In genomic region chr13:48446454-48446853, GRCh38 we compare ENCODE assay signal across 12 cellular contexts. TPM values are rescaled to one million over a fixed set of nuclear protein-coding genes. Genes with fewer than 3 reads are reported as not detected.
DNase-seq lines count a peak whose midpoint lies in the region; ATAC-seq, FAIRE-seq and TF ChIP-seq lines count a peak whose summit lies in the region.
"Had no signal": no experiment of that assay in that cellular context is flagged by ENCODE, and none has a peak within 500 bp of the region (broad histone marks: within the 10 kb centered on the region; RNA-seq: fewer than 3 reads in every experiment).

No MANE protein-coding gene starts in this region.

- H3K27ac ChIP-seq in K562 (ENCODE audit: extremely low read depth, low read depth, low read length) (no peak overlapping the region), lung (ENCODE audit: low read depth in 1 of 2, low read length in 1 of 2) (peak overlapping the region in 1 of 2 donors; percentile 29)
- H3K27ac ChIP-seq: lower lobe of right lung, SJSA1 had no signal

- peak; percentile 51 for DNase-seq in COLO829 (ENCODE audit: low spot score)
- peak; percentile 65 to 66 for DNase-seq in Kasumi-1 (lab: John Stamatoyannopoulos, UW)
- DNase-seq in K562 (ENCODE audit: extremely low read depth in 1 of 4, low spot score in 3 of 4) = no peak
- DNase-seq in lung (ENCODE audit: low spot score) = no peak
- no peak for DNase-seq in NCI-H2029 treated with DMSO at 0.1 percent for 48 hours (lab: John Stamatoyannopoulos, UW)
- no peak for DNase-seq in left colon
- no peak for DNase-seq in activated gamma-delta T cell treated with Interleukin-2 at 50 U/mL for 16 hours
- DNase-seq: activated CD4-positive, alpha-beta memory T cell treated with anti-CD3 and anti-CD28 coated beads, Interleukin-2, amount 10 ng/mL, durations not matched to agents 7 days and 5 days; lower lobe of right lung; NCI-H345 had no signal

- TF ChIP-seq CTCF in K562 (IDR thresholded peaks at IDR 0.05 in 2 of 3, conservative IDR thresholded peaks at IDR 0.05 in 1 of 3; ENCODE audit: insufficient read depth in 2 of 3, low read depth in 1 of 3, low read length in 3 of 3) (no peak), lung (IDR thresholded peaks at IDR 0.05; ENCODE audit: control extremely low read depth, extremely low read depth) (no peak)

- BruUV-seq in K562 (replicated peaks; lab: Mats Ljungman, UMichigan) = no TSS peak

- no peak for TF ChIP-seq RAD21 in K562 (CRISPR knock-in tag; conservative IDR thresholded peaks at IDR 0.05 in 1 of 2, IDR thresholded peaks at IDR 0.05 in 1 of 2)

- H3K79me2 ChIP-seq in K562 (ENCODE audit: control insufficient read depth, insufficient read depth, low read length) = no peaks in the 10 kb centered on the region

- no peak overlapping the region for H3K4me2 ChIP-seq in K562 (ENCODE audit: insufficient read depth, low read length)

- intact Hi-C loops in K562 (cut with micrococcal nuclease) (no loop called here), left colon (cut with DNase I, micrococcal nuclease) (no loop called here)

- no peak for TF ChIP-seq EP300 in K562 (IDR thresholded peaks at IDR 0.05; ENCODE audit: low read length)

- H4K20me1 ChIP-seq in K562 (replicated peaks; ENCODE audit: control insufficient read depth, insufficient read depth, low read length) = no peaks in the 10 kb centered on the region

- 75% methylated on average over 1 of the region's 1 CpG for WGBS in K562 (ENCODE audit: insufficient coverage, low coverage, missing lambda C conversion rate)
- 94 to 99% methylated on average over 1 of the region's 1 CpG for WGBS in lung, 2 donors

- CTCF ChIA-PET in K562 (lab: Yijun Ruan, JAX; ENCODE audit: low intra/inter-chr PET ratio) = no interaction called here

- H3K36me3 ChIP-seq in K562 (ENCODE audit: control insufficient read depth, insufficient read depth, low read length) (no peaks in the 10 kb centered on the region), lung (ENCODE audit: control insufficient read depth in 2 of 2, insufficient read depth in 2 of 2, low read length in 2 of 2) (no peaks in the 10 kb centered on the region)
- H3K36me3 ChIP-seq: lower lobe of right lung had no signal

- TF ChIP-seq POLR2A in K562 (conservative IDR thresholded peaks at IDR 0.05) = no peak

- POLR2A ChIA-PET in K562 (lab: Yijun Ruan, JAX) = no interaction called here

- no peak overlapping the region for H3K9ac ChIP-seq in K562 (ENCODE audit: insufficient read depth in 1 of 2, low read depth in 2 of 2, low read length in 2 of 2)

- H3K4me3 ChIP-seq in K562 (no peak overlapping the region), lung (no peak overlapping the region)
- H3K4me3 ChIP-seq: lower lobe of right lung, SJSA1 had no signal

- no peaks in the 10 kb centered on the region for H3K9me3 ChIP-seq in K562 (replicated peaks; ENCODE audit: control insufficient read depth, insufficient read depth, low read depth, low read length)
- H3K9me3 ChIP-seq in lung (ENCODE audit: control insufficient read depth in 2 of 2, insufficient read depth in 1 of 2, low read length in 1 of 2) = no peaks in the 10 kb centered on the region

- in situ Hi-C loops in K562 (cut with MboI) = no loop called here

- ATAC-seq in K562 (no peak), lung (ENCODE audit: insufficient read depth, low FRiP score) (peak; percentile 77), GM18867 (IDR thresholded peaks at IDR 0.05; ENCODE audit: unreplicated experiment) (no peak), left colon (no peak)

- no peak for FAIRE-seq in K562 (lab: Jason Lieb, UNC)

- no peaks in the 10 kb centered on the region for H3K9me1 ChIP-seq in K562 (ENCODE audit: control insufficient read depth, insufficient read depth, low read length)

- no peak overlapping the region for H2AFZ ChIP-seq in K562 (ENCODE audit: low read depth, low read length)

- H3K27me3 ChIP-seq in K562 (ENCODE audit: control insufficient read depth in 2 of 2, insufficient read depth in 2 of 2, low read length in 2 of 2) = no peaks in the 10 kb centered on the region
- H3K27me3 ChIP-seq in lung (ENCODE audit: control insufficient read depth, insufficient read depth) = no peaks in the 10 kb centered on the region
- H3K27me3 ChIP-seq: SJSA1 had no signal

- H3K4me1 ChIP-seq in K562 (replicated peaks in 1 of 2; ENCODE audit: control insufficient read depth in 2 of 2, insufficient read depth in 2 of 2, low read length in 2 of 2) = no peaks in the 10 kb centered on the region
- peaks cover 0 to 6% of the 10 kb centered on the region in 2 donors for H3K4me1 ChIP-seq in lung (ENCODE audit: control insufficient read depth in 2 of 2, insufficient read depth in 2 of 2, low read length in 2 of 2)

TF ChIP-seq in K562, 482 proteins besides CTCF, POLR2A, EP300 and RAD21:
- TF ChIP-seq ZNF121 (CRISPR knock-in tag; conservative IDR thresholded peaks at IDR 0.05) = no peak
- TF ChIP-seq FOSL1 (tag; conservative IDR thresholded peaks at IDR 0.05) = 0 out of 2 replicates have a peak, but pooled peaks have one; percentile 14
TF ChIP-seq in K562: peak in this region for 1.

RNA-seq across cellular contexts. Expression of gene LPAR6, which starts 33.5 kb away (rescaled TPM):
- not detected in 2 replicates for total RNA-seq in K562 (2011; cell fraction: chromatin; rRNA removed; ENCODE audit: low replicate concordance)
- not detected in 2 replicates for total RNA-seq in K562 (2011; cell fraction: nucleolus; rRNA removed)
- not detected in 2 replicates for total RNA-seq in K562 (2011; cell fraction: nucleoplasm; rRNA removed)
- not detected in 2 replicates for total RNA-seq in K562 (2014; rRNA removed)
- not detected in 2 replicates for total RNA-seq in K562 (2014; rRNA removed; fragmentation: Illumina TruSeq; extraction: Trizol)
- total RNA-seq in K562 (2015; rRNA removed; fragmentation: Illumina TruSeq; extraction: Trizol) = 0.11 TPM in 1 of 2 replicates, not detected in the other
- total RNA-seq in K562 (2021) = not detected in 2 replicates
- 0.05 and 0.10 TPM in 2 replicates for polyA plus RNA-seq in K562 (2011; rRNA removed)
- polyA plus RNA-seq in K562 (2011; cell fraction: cytosol; rRNA removed) = not detected in 2 replicates
- polyA plus RNA-seq in K562 (2011; cell fraction: nucleus; rRNA removed) = not detected in 2 replicates
- polyA plus RNA-seq in K562 (2012) = 0.13 and 0.48 TPM in 2 replicates
- polyA plus RNA-seq in K562 (2014; fragmentation: Illumina TruSeq; extraction: Trizol) = not detected in 2 replicates
- polyA plus RNA-seq in K562 (2014; fragmentation: Nextera tagmentation; extraction: Ambion mirVana) = under 1 TPM; 0.04 to 0.14 TPM
- polyA plus RNA-seq in K562 (2014; rRNA removed) = 0.22 TPM in 1 of 2 replicates, not detected in the other
- polyA minus RNA-seq in K562 (2011; rRNA and poly(A)+ RNA removed) = not detected in 2 replicates
- not detected in 2 replicates for polyA minus RNA-seq in K562 (2011; cell fraction: cytosol; rRNA and poly(A)+ RNA removed)
- polyA minus RNA-seq in K562 (2011; cell fraction: nucleus; rRNA and poly(A)+ RNA removed) = not detected in 2 replicates
- total RNA-seq in lung = 10 to 100 TPM; 13.3 to 49.0 TPM
- polyA plus RNA-seq in lung = 10 to 100 TPM; 16.4 to 35.4 TPM
- total RNA-seq in left colon = 10 to 100 TPM in 1 of 2 donors, 1 to 10 TPM in 1; 7.6 to 16.4 TPM

Comparison
In these comparisons a context has a peak if more than half of its experiments do, and no peak if none do; other contexts are left out.
1. DNase-seq: peak in COLO829 (single experiment) and Kasumi-1 (2 of 2); none in K562 (0 of 4), lung (single experiment), NCI-H2029 treated with DMSO at 0.1 percent for 48 hours (single experiment), left colon (0 of 2) and activated gamma-delta T cell treated with Interleukin-2 at 50 U/mL for 16 hours (single experiment).
2. RNA of gene LPAR6, which starts 33.5 kb away (total RNA-seq): 13.3 to 49.0 TPM in lung and 7.6 to 16.4 TPM in left colon; 0.11 TPM in K562; every median in the first group is over 4 times any median in the second.